In the genomic region with DNA sequence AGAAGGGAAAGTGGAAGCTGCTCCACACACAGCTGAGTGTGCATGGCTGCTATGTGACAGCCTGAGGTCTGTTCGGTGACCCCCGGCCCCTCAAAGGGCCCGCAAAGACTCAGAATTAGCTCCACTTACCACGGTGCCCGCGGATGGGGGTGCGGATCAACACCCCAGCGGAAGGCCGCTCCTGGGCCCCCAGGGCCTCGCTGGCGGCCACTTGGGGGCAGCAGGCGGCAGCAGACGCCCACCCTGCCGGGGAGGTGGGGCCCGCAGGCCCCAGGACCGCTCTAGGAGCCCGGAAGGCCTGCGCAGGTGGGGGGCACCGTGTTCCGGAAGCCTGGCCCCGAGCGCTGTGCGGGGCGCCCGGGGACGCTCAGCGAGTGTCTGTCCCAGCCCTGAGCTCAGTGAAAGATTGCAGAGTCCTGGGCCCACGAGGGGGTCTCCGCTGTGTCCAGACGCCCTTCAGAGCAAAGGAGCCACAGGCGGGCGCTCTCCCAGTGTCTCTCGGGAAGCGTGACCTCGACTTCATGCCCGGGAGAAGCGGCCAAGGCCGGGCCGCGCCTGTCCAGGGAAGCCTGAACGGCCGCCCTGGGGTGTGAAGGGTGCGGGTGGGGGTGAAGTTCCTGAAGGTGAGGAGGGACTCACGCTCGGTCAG, we compare ENCODE assay signal across 8 cellular contexts.
DNase-seq lines count a peak whose midpoint lies in the region; ATAC-seq and TF ChIP-seq lines count a peak whose summit lies in the region.

No MANE protein-coding gene starts in this region.

- no peaks in the 10 kb centered on the region for H3K9me2 ChIP-seq in SK-N-SH

- intact Hi-C loops in dorsolateral prefrontal cortex (cut with DNase I) (loop anchor here in 1 of 2 donors (10.0 kb wide), 2 partner anchors 58 to 412 kb away; no protein-coding TSS in a partner anchor), mucosa of descending colon (cut with DNase I, micrococcal nuclease) (no loop called here)

- H3K27me3 ChIP-seq in SK-N-SH (ENCODE audit: insufficient read depth) (no peaks in the 10 kb centered on the region), dorsolateral prefrontal cortex (peaks cover 0 to 7% (median 0%) of the 10 kb centered on the region in 45 donors), thymus (ENCODE audit: control insufficient read depth, insufficient read depth) (no peaks in the 10 kb centered on the region)

- no peaks in the 10 kb centered on the region for H4K20me1 ChIP-seq in SK-N-SH (ENCODE audit: insufficient read depth)

- H2AFZ ChIP-seq in SK-N-SH (ENCODE audit: low read depth): no peak overlapping the region

- DNase-seq in SK-N-SH (peak; percentile 46), dorsolateral prefrontal cortex (peak in 1 of 10 donors; percentile 67), mucosa of descending colon (no peak), cerebellar cortex (ENCODE audit: low spot score) (no peak)

- H3K36me3 ChIP-seq in SK-N-SH (replicated peaks in 1 of 2; ENCODE audit: control insufficient read depth in 1 of 2, insufficient read depth in 2 of 2, low read length in 1 of 2) (no peaks in the 10 kb centered on the region), mucosa of descending colon (ENCODE audit: low read depth) (no peaks in the 10 kb centered on the region), thymus (ENCODE audit: control insufficient read depth, insufficient read depth) (no peaks in the 10 kb centered on the region)

- TF ChIP-seq CTCF in SK-N-SH (IDR thresholded peaks at IDR 0.05) (no peak), dorsolateral prefrontal cortex (IDR thresholded peaks at IDR 0.05 in 54 of 56, conservative IDR thresholded peaks at IDR 0.05 in 2 of 56; ENCODE audit: low read depth in 1 of 56, partially characterized antibody in 56 of 56) (peak; percentile 30 to 82 (median 62)), mucosa of descending colon (IDR thresholded peaks at IDR 0.05) (no peak)

- ATAC-seq in SK-N-SH treated with all-trans-retinoic acid at 6 μM for 48 hours (no peak), mucosa of descending colon (peak; percentile 53), GM18870 (IDR thresholded peaks at IDR 0.05; ENCODE audit: unreplicated experiment) (no peak), GM18873 (IDR thresholded peaks at IDR 0.05; ENCODE audit: low FRiP score, unreplicated experiment) (no peak)

- no peaks in the 10 kb centered on the region for H3F3A ChIP-seq in SK-N-SH (replicated peaks; ENCODE audit: insufficient read depth)

- no peak; the same call in 1 of the 2 replicates for TF ChIP-seq RAD21 in SK-N-SH (IDR thresholded peaks at IDR 0.05; ENCODE audit: low read length)

- no peak overlapping the region for H3K4me2 ChIP-seq in SK-N-SH

- WGBS in SK-N-SH (ENCODE audit: low lambda C conversion rate): 87% methylated on average over 29 of the region's 45 CpGs
- WGBS in thymus: 3% methylated on average over 45 of the region's 45 CpGs

- no peak for TF ChIP-seq EP300 in SK-N-SH (IDR thresholded peaks at IDR 0.05; ENCODE audit: borderline replicate concordance in 1 of 2, low read depth in 1 of 2, low read length in 1 of 2)

- H3K9me3 ChIP-seq in SK-N-SH: no peaks in the 10 kb centered on the region
- H3K9me3 ChIP-seq in mucosa of descending colon: no peaks in the 10 kb centered on the region
- no peaks in the 10 kb centered on the region for H3K9me3 ChIP-seq in thymus (ENCODE audit: control insufficient read depth)

- H3K27ac ChIP-seq in SK-N-SH (ENCODE audit: low read depth in 2 of 2, low read length in 1 of 2): no peak overlapping the region
- H3K27ac ChIP-seq in dorsolateral prefrontal cortex: peak overlapping the region in 32 of 59 donors; percentile 4 to 79 (median 43)
- peak overlapping the region; percentile 78 for H3K27ac ChIP-seq in thymus (ENCODE audit: low read depth)

- no peaks in the 10 kb centered on the region for H3K79me2 ChIP-seq in SK-N-SH (ENCODE audit: insufficient read depth)

- H3K4me1 ChIP-seq in SK-N-SH (ENCODE audit: control insufficient read depth in 1 of 2, insufficient read depth in 2 of 2, low read depth in 1 of 2, low read length in 1 of 2): peaks cover 0 to 13% of the 10 kb centered on the region in 2 experiments; a peak in 1 of 4 replicates
- no peaks in the 10 kb centered on the region for H3K4me1 ChIP-seq in mucosa of descending colon (ENCODE audit: low read depth)
- peaks cover 10% of the 10 kb centered on the region for H3K4me1 ChIP-seq in thymus (ENCODE audit: control insufficient read depth, insufficient read depth, low read length)

- POLR2A ChIA-PET in SK-N-SH (lab: Yijun Ruan, JAX): no interaction called here

- CTCF ChIA-PET in SK-N-SH (lab: Yijun Ruan, JAX): interaction anchor here (0.6 to 1.7 kb wide), 4 partner anchors 9 to 487 kb away, joined by 3 to 6 read pairs (median 4); no protein-coding TSS in a partner anchor

- no peak overlapping the region for H3K9ac ChIP-seq in SK-N-SH

- H3K4me3 ChIP-seq in SK-N-SH (ENCODE audit: low read depth in 2 of 2, low read length in 1 of 2): no peak overlapping the region
- H3K4me3 ChIP-seq in dorsolateral prefrontal cortex: peak overlapping the region in 58 of 59 donors; percentile 17 to 63 (median 42)
- H3K4me3 ChIP-seq in mucosa of descending colon: no peak overlapping the region
- peak overlapping the region; percentile 76 for H3K4me3 ChIP-seq in thymus (ENCODE audit: low read length)

TF ChIP-seq in SK-N-SH, 30 proteins besides CTCF, POLR2A, EP300 and RAD21:
- TF ChIP-seq FOSL2 (IDR thresholded peaks at IDR 0.05; ENCODE audit: borderline replicate concordance, low read depth): no peak
- no peak for TF ChIP-seq TEAD4 (IDR thresholded peaks at IDR 0.05; ENCODE audit: borderline replicate concordance, insufficient read depth)
- TF ChIP-seq CHD2 (IDR thresholded peaks at IDR 0.05; ENCODE audit: low read length, partially characterized antibody): no peak

TF ChIP-seq in SK-N-SH treated with all-trans-retinoic acid at 6 μM for 48 hours, 23 proteins besides CTCF, POLR2A, EP300 and RAD21:
- TF ChIP-seq TSHZ2 (CRISPR knock-in tag; IDR thresholded peaks at IDR 0.05): no peak
- TF ChIP-seq ZNF8 (CRISPR knock-in tag; IDR thresholded peaks at IDR 0.05): no peak
- TF ChIP-seq SNAI2 (CRISPR knock-in tag; IDR thresholded peaks at IDR 0.05): no peak
- TF ChIP-seq ISL1 (CRISPR knock-in tag; IDR thresholded peaks at IDR 0.05): no peak
- no peak for TF ChIP-seq ESRRG (CRISPR knock-in tag; IDR thresholded peaks at IDR 0.05)
- TF ChIP-seq ZFP30 (CRISPR knock-in tag; IDR thresholded peaks at IDR 0.05): no peak
- TF ChIP-seq, protein P1, sequence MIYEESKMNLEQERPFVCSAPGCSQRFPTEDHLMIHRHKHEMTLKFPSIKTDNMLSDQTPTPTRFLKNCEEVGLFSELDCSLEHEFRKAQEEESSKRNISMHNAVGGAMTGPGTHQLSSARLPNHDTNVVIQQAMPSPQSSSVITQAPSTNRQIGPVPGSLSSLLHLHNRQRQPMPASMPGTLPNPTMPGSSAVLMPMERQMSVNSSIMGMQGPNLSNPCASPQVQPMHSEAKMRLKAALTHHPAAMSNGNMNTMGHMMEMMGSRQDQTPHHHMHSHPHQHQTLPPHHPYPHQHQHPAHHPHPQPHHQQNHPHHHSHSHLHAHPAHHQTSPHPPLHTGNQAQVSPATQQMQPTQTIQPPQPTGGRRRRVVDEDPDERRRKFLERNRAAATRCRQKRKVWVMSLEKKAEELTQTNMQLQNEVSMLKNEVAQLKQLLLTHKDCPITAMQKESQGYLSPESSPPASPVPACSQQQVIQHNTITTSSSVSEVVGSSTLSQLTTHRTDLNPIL (CRISPR knock-in tag; IDR thresholded peaks at IDR 0.05; ENCODE audit: low read depth): no peak
- TF ChIP-seq PPARA (CRISPR knock-in tag; IDR thresholded peaks at IDR 0.05; ENCODE audit: borderline replicate concordance): no peak
- TF ChIP-seq, protein P2, sequence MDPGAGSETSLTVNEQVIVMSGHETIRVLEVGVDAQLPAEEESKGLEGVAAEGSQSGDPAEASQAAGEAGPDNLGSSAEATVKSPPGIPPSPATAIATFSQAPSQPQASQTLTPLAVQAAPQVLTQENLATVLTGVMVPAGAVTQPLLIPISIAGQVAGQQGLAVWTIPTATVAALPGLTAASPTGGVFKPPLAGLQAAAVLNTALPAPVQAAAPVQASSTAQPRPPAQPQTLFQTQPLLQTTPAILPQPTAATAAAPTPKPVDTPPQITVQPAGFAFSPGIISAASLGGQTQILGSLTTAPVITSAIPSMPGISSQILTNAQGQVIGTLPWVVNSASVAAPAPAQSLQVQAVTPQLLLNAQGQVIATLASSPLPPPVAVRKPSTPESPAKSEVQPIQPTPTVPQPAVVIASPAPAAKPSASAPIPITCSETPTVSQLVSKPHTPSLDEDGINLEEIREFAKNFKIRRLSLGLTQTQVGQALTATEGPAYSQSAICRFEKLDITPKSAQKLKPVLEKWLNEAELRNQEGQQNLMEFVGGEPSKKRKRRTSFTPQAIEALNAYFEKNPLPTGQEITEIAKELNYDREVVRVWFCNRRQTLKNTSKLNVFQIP (CRISPR knock-in tag; IDR thresholded peaks at IDR 0.05; ENCODE audit: borderline replicate concordance, low read depth): no peak
- TF ChIP-seq RARB (CRISPR knock-in tag; IDR thresholded peaks at IDR 0.05): no peak
- no peak for TF ChIP-seq ARNTL (CRISPR knock-in tag; IDR thresholded peaks at IDR 0.05; ENCODE audit: borderline replicate concordance, low read depth)
- TF ChIP-seq CSDC2 (CRISPR knock-in tag; IDR thresholded peaks at IDR 0.05): no peak
- TF ChIP-seq ZNF565 (CRISPR knock-in tag; conservative IDR thresholded peaks at IDR 0.05; ENCODE audit: low read depth): no peak

Comparison
In these comparisons a context has a peak if more than half of its experiments do, and no peak if none do; other contexts are left out.
1. H3K27ac ChIP-seq: peak in dorsolateral prefrontal cortex (32 of 59) and thymus (single experiment); none in SK-N-SH (0 of 2).
2. H3K4me3 ChIP-seq: peak in dorsolateral prefrontal cortex (58 of 59) and thymus (single experiment); none in SK-N-SH (0 of 2) and mucosa of descending colon (single experiment).
3. CTCF ChIP-seq: peak in dorsolateral prefrontal cortex (56 of 56); none in SK-N-SH (single experiment) and mucosa of descending colon (single experiment).